ENCODE assay signal across 1 cellular context in the genomic region with DNA sequence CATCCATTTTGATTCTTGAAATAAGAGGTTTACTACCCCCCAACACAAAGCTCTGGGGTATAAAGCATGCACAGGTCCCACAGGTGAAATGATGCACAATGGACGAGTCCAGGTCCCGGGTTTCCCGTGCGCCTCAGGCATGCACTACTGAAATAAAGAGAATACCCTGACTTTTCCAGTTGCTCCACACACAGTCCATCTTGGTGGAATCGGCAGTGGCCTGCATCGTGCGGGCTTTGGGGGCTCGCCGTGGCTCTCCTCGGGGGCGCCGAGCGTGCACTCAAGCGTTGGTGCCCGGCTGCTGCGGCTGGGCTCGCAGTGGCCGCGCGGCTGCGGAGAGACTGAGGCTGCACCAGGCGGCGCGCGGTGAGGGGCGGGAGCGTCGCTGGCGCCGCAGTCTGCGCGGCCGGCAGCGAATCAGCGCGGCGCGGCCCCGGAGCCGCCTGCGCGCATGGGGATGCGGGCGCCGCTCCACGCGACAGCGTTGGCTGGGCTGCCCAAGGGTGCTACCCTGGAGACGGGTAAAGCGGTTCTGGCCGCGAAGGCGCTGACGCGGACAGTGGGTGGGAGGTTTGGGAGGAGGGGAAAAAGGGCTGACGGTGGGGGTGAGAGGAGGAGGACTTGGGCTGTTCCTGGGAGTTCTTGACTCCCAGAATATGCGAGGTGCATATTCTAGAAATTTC.
TF ChIP-seq lines count a peak whose summit lies in the region.

No MANE protein-coding gene starts in this region.

TF ChIP-seq in SK-N-SH, 30 proteins besides CTCF, POLR2A, EP300 and RAD21 (continued from another document):
- TF ChIP-seq, protein P1, sequence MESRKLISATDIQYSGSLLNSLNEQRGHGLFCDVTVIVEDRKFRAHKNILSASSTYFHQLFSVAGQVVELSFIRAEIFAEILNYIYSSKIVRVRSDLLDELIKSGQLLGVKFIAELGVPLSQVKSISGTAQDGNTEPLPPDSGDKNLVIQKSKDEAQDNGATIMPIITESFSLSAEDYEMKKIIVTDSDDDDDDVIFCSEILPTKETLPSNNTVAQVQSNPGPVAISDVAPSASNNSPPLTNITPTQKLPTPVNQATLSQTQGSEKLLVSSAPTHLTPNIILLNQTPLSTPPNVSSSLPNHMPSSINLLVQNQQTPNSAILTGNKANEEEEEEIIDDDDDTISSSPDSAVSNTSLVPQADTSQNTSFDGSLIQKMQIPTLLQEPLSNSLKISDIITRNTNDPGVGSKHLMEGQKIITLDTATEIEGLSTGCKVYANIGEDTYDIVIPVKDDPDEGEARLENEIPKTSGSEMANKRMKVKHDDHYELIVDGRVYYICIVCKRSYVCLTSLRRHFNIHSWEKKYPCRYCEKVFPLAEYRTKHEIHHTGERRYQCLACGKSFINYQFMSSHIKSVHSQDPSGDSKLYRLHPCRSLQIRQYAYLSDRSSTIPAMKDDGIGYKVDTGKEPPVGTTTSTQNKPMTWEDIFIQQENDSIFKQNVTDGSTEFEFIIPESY (IDR thresholded peaks at IDR 0.05; ENCODE audit: borderline replicate concordance, low read depth): no peak
- TF ChIP-seq MXI1 (IDR thresholded peaks at IDR 0.05; ENCODE audit: low read depth, low read length): peak; percentile 68; the same call in 1 of the 2 replicates
- no peak for TF ChIP-seq FOXJ3 (CRISPR knock-in tag; IDR thresholded peaks at IDR 0.05)
- no peak for TF ChIP-seq SIN3A (IDR thresholded peaks at IDR 0.05; ENCODE audit: borderline replicate concordance, low read depth, low read length)
- TF ChIP-seq RCOR1 (IDR thresholded peaks at IDR 0.05; ENCODE audit: low read length): no peak
- no peak for TF ChIP-seq SMC3 (IDR thresholded peaks at IDR 0.05; ENCODE audit: low read depth, low read length)
TF ChIP-seq in SK-N-SH: peak in this region for 2.
